In genomic region chr16:75555707-75556512, GRCh38 we compare ENCODE assay signal across 8 cellular contexts. TPM values are rescaled to one million over a fixed set of nuclear protein-coding genes. Genes with fewer than 3 reads are reported as not detected.
DNase-seq lines count a peak whose midpoint lies in the region; ATAC-seq and TF ChIP-seq lines count a peak whose summit lies in the region.

A gene with protein sequence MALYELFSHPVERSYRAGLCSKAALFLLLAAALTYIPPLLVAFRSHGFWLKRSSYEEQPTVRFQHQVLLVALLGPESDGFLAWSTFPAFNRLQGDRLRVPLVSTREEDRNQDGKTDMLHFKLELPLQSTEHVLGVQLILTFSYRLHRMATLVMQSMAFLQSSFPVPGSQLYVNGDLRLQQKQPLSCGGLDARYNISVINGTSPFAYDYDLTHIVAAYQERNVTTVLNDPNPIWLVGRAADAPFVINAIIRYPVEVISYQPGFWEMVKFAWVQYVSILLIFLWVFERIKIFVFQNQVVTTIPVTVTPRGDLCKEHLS (minus strand): TSS chr16:75556252. CDS start chr16:75556209, 43 bp downstream.

- no peaks in the 10 kb centered on the region for H3K36me3 ChIP-seq in ovary
- H3K36me3 ChIP-seq in thyroid gland, result no peaks in the 10 kb centered on the region

- TF ChIP-seq CTCF in ovary (IDR thresholded peaks at IDR 0.05) (peak in 1 of 3 donors; percentile 6), thyroid gland (IDR thresholded peaks at IDR 0.05) (peak in 1 of 6 experiments; percentile 12)

- peaks cover 35% of the 10 kb centered on the region for H3K27me3 Mint-ChIP-seq in activated naive CD8-positive, alpha-beta T cell treated with anti-CD3 and anti-CD28 coated beads for 36 hours

- H3K4me3 ChIP-seq in GM08714 (ENCODE audit: low read length) (peak within 1 kb of the TSS; percentile 69), ovary (peak within 1 kb of the TSS; percentile 59), thyroid gland (replicated peaks in 1 of 3) (peak within 1 kb of the TSS; percentile 7 to 75 (median 36))

- no peak for TF ChIP-seq EP300 in ovary (IDR thresholded peaks at IDR 0.05)

- peaks cover 4% of the 10 kb centered on the region for H3K4me1 Mint-ChIP-seq in activated naive CD8-positive, alpha-beta T cell treated with anti-CD3 and anti-CD28 coated beads for 36 hours

- no peaks in the 10 kb centered on the region for H3K36me3 Mint-ChIP-seq in activated naive CD8-positive, alpha-beta T cell treated with anti-CD3 and anti-CD28 coated beads for 36 hours

- H3K4me3 Mint-ChIP-seq in activated naive CD8-positive, alpha-beta T cell treated with anti-CD3 and anti-CD28 coated beads for 36 hours, result peak within 1 kb of the TSS; percentile 94

- WGBS in ovary, 3 donors, result 0 to 1% (median 0%) methylated on average over 58 to 80 of the region's 80 CpGs
- WGBS in thyroid gland, 2 donors, result 0 to 1% methylated on average over 22 to 52 of the region's 80 CpGs

- TF ChIP-seq POLR2A in ovary (IDR thresholded peaks at IDR 0.05), result no peak
- peak in 1 of 2 donors; percentile 70 for TF ChIP-seq POLR2A in thyroid gland (IDR thresholded peaks at IDR 0.05)

- H3K27me3 ChIP-seq in ovary (no peaks in the 10 kb centered on the region), thyroid gland (no peaks in the 10 kb centered on the region)

- no peaks in the 10 kb centered on the region for H3K4me1 ChIP-seq in ovary (ENCODE audit: insufficient read depth)
- peaks cover 0 to 6% of the 10 kb centered on the region in 2 donors for H3K4me1 ChIP-seq in thyroid gland

- intact Hi-C loops in Right ventricle myocardium inferior (cut with DNase I) (loop anchor here (2.0 kb wide), 1 partner anchor 39 kb away; no protein-coding TSS in a partner anchor), ovary (cut with DNase I) (no loop called here), thyroid gland (cut with DNase I) (loop anchor here (5.0 to 10.0 kb wide), 2 partner anchors 71 to 81 kb away; no protein-coding TSS in a partner anchor)

- H3K27ac ChIP-seq in ovary (peak within 1 kb of the TSS; percentile 14 to 58), thyroid gland (peak within 1 kb of the TSS; percentile 71 to 79 (median 78))

- DNase-seq in HEK293T (ENCODE audit: extremely low spot score) (peak; percentile 91), MV-4-11 (lab: John Stamatoyannopoulos, UW) (peak; percentile 92), SKM-1 (lab: John Stamatoyannopoulos, UW; ENCODE audit: unreplicated experiment) (peak; percentile 65), Right ventricle myocardium inferior (ENCODE audit: missing footprints) (peak; percentile 100), ovary (peak; percentile 95 to 98 (median 97)), thyroid gland (peak; percentile 99)
- DNase-seq in activated naive CD8-positive, alpha-beta T cell treated with anti-CD3 and anti-CD28 coated beads for 36 hours, result peak; percentile 97

- POLR2A ChIA-PET in HEK293T (lab: Yijun Ruan, JAX), result interaction anchor here (0.8 to 1.9 kb wide), 10 partner anchors 9 to 92 kb away, joined by 3 to 22 read pairs (median 4); partner anchors contain the start of genes ADAT1, CHST6, GABARAPL2 and KARS1

- peak within 1 kb of the TSS; percentile 86 for H3K27ac Mint-ChIP-seq in activated naive CD8-positive, alpha-beta T cell treated with anti-CD3 and anti-CD28 coated beads for 36 hours

- no peaks in the 10 kb centered on the region for H3K9me3 ChIP-seq in ovary
- no peaks in the 10 kb centered on the region for H3K9me3 ChIP-seq in thyroid gland

- CTCF ChIA-PET in HEK293T (lab: Yijun Ruan, JAX), result interaction anchor here (0.6 to 0.8 kb wide), 3 partner anchors 39 to 92 kb away, joined by 4 to 5 read pairs (median 5); no protein-coding TSS in a partner anchor

- ATAC-seq in Right ventricle myocardium inferior, result peak; percentile 97

- H3K9me3 Mint-ChIP-seq in activated naive CD8-positive, alpha-beta T cell treated with anti-CD3 and anti-CD28 coated beads for 36 hours, result no peaks in the 10 kb centered on the region

TF ChIP-seq in HEK293T, 16 proteins besides CTCF, POLR2A, EP300 and RAD21:
- TF ChIP-seq SP1 (IDR thresholded peaks at IDR 0.05) (no peak), L3MBTL2 (conservative IDR thresholded peaks at IDR 0.05) (peak; percentile 95)

RNA-seq across cellular contexts. Expression of the gene that starts here (rescaled TPM):
- 1 to 10 TPM; 4.0 to 4.4 TPM for total RNA-seq in activated naive CD8-positive, alpha-beta T cell treated with anti-CD3 and anti-CD28 coated beads for 36 hours
- 4.4 TPM for total RNA-seq in Right ventricle myocardium inferior
- total RNA-seq in ovary, result 10 to 100 TPM in 6 of 7 donors, 1 to 10 TPM in 1; 9.8 to 36.9 (median 14.8) TPM
- polyA plus RNA-seq in ovary, result 10 to 100 TPM in 1 of 2 donors, 1 to 10 TPM in 1; 9.2 to 16.3 TPM
- total RNA-seq in thyroid gland, result 10 to 100 TPM in 2 of 4 donors, 1 to 10 TPM in 2; 3.6 to 22.2 (median 10.9) TPM

Comparison
In these comparisons a context has a peak if more than half of its experiments do, and no peak if none do; other contexts are left out.
1. Peak in every context shown above with its lines: DNase-seq, ATAC-seq, H3K4me3 ChIP-seq and H3K27ac ChIP-seq.
2. intact Hi-C loops: an anchor here in Right ventricle myocardium inferior (2.0 kb wide) and thyroid gland (5.0 to 10.0 kb wide); none called in ovary.